Comparison of ENCODE assay signal across 18 cellular contexts in genomic region chr4:175459571-175459970, GRCh38.
"Had no signal": no experiment of that assay in that cellular context is flagged by ENCODE, and none has a peak within 500 bp of the region (broad histone marks: within the 10 kb centered on the region; RNA-seq: fewer than 3 reads in every experiment).

No MANE protein-coding gene starts in this region.

- ATAC-seq: activated naive CD8-positive, alpha-beta T cell treated with anti-CD3 and anti-CD28 coated beads, Interleukin-2, amount 50 U/mL, for 24 hours; gastrocnemius medialis; heart left ventricle; right lobe of liver; stimulated activated naive CD8-positive, alpha-beta T cell treated with anti-CD3 and anti-CD28 coated beads, Interleukin-15, Interleukin-2, amounts not matched to agents 100 U/mL and 50 U/mL, for 24 hours had no signal

- DNase-seq: activated CD4-positive, alpha-beta T cell treated with anti-CD3 and anti-CD28 coated beads for 1 hour; activated CD4-positive, alpha-beta T cell treated with anti-CD3 and anti-CD28 coated beads, Interleukin-2, amount 50 U/mL, for 48 hours; activated naive CD4-positive, alpha-beta T cell treated with anti-CD3 and anti-CD28 coated beads for 36 hours; activated naive CD8-positive, alpha-beta T cell treated with anti-CD3 and anti-CD28 coated beads, Interleukin-2, amount 50 U/mL, for 24 hours; caudate nucleus; effector CD8-positive, alpha-beta T cell; gastrocnemius medialis; heart left ventricle; immature natural killer cell; nephron progenitor cell; right lobe of liver; stimulated activated naive CD8-positive, alpha-beta T cell treated with anti-CD3 and anti-CD28 coated beads, Interleukin-15, Interleukin-2, amounts not matched to agents 100 U/mL and 50 U/mL, for 24 hours; T-helper 9 cell; transverse colon had no signal

- H3K27ac ChIP-seq: ascending aorta, coronary artery, gastrocnemius medialis, heart left ventricle, right lobe of liver, transverse colon, vagina, VCaP had no signal

- H3K27me3 ChIP-seq: ascending aorta, gastrocnemius medialis, heart left ventricle, right lobe of liver, transverse colon, vagina had no signal

- H3K36me3 ChIP-seq: ascending aorta, gastrocnemius medialis, heart left ventricle, right lobe of liver, transverse colon, vagina had no signal

- H3K4me1 ChIP-seq: ascending aorta, gastrocnemius medialis, heart left ventricle, right lobe of liver, transverse colon, vagina had no signal

- H3K9me3 ChIP-seq: gastrocnemius medialis, right lobe of liver, transverse colon, vagina had no signal

- H3K4me3 ChIP-seq: ascending aorta, coronary artery, gastrocnemius medialis, heart left ventricle, right lobe of liver, transverse colon, vagina had no signal
